Comparison of ENCODE assay signal across 1 cellular context in genomic region chr1:19009882-19010321, GRCh38.
A peak's percentile ranks its signal among the peaks of the same experiment; 100 is the strongest.
TF ChIP-seq lines count a peak whose summit lies in the region.

No MANE protein-coding gene starts in this region.

TF ChIP-seq in H1, 55 proteins besides CTCF, POLR2A, EP300 and RAD21 (continued from another document):
- no peak for TF ChIP-seq TAF7 (optimal IDR thresholded peaks at IDR 0.05; ENCODE audit: borderline replicate concordance, low read depth, low read length)
- no peak for TF ChIP-seq SIRT6 (IDR thresholded peaks at IDR 0.05; ENCODE audit: low read length)
- TF ChIP-seq SIX5 (IDR thresholded peaks at IDR 0.05; ENCODE audit: low read depth, low read length): no peak
- peak; percentile 87 for TF ChIP-seq TEAD4 (IDR thresholded peaks at IDR 0.05; ENCODE audit: low read depth, low read length)
- TF ChIP-seq MAFK (IDR thresholded peaks at IDR 0.05; ENCODE audit: low read depth, low read length): no peak
- TF ChIP-seq ZNF274 (IDR thresholded peaks at IDR 0.05; ENCODE audit: borderline replicate concordance, extremely low read depth, low read length): no peak
- TF ChIP-seq GABPA (IDR thresholded peaks at IDR 0.05; ENCODE audit: borderline replicate concordance, insufficient read depth, low read length): no peak
- 0 out of 2 replicates have a peak, but pooled peaks have one; percentile 19 for TF ChIP-seq SP1 (IDR thresholded peaks at IDR 0.05; ENCODE audit: low read depth, low read length)
- TF ChIP-seq RXRA (IDR thresholded peaks at IDR 0.05; ENCODE audit: insufficient read depth, low read depth, low read length): no peak
- no peak for TF ChIP-seq SP4 (IDR thresholded peaks at IDR 0.05; ENCODE audit: low read length)
- no peak for TF ChIP-seq POLR2AphosphoS5 (IDR thresholded peaks at IDR 0.05; ENCODE audit: low read depth, low read length)
